In genomic region chr5:179331591-179331990, GRCh38 we compare ENCODE assay signal across 23 cellular contexts. TPM values are rescaled to one million over a fixed set of nuclear protein-coding genes. Genes with fewer than 3 reads are reported as not detected.
DNase-seq lines count a peak whose midpoint lies in the region; ATAC-seq, FAIRE-seq and TF ChIP-seq lines count a peak whose summit lies in the region.
"Had no signal": no experiment of that assay in that cellular context is flagged by ENCODE, and none has a peak within 500 bp of the region (broad histone marks: within the 10 kb centered on the region; RNA-seq: fewer than 3 reads in every experiment).

No MANE protein-coding gene starts in this region.

- no peak overlapping the region for H2AK5ac ChIP-seq in H1 (ENCODE audit: low read depth, low read length)

- no peak overlapping the region for H3K23ac ChIP-seq in H1 (ENCODE audit: insufficient read length)

- TF ChIP-seq CTCF in cardiac muscle cell (IDR thresholded peaks at IDR 0.05; ENCODE audit: low read depth, low read length) (no peak), H1 (IDR thresholded peaks at IDR 0.05; ENCODE audit: control extremely low read depth in 1 of 3, insufficient read depth in 1 of 3, low read depth in 1 of 3, low read length in 3 of 3) (no peak)

- no peak overlapping the region for H2BK20ac ChIP-seq in H1 (ENCODE audit: low read length)

- ATAC-seq in Right ventricle myocardium inferior, result no peak
- no peak for ATAC-seq in GM19035 (IDR thresholded peaks at IDR 0.05; ENCODE audit: unreplicated experiment)
- ATAC-seq: Panc1 had no signal

- no peak overlapping the region for H2BK120ac ChIP-seq in H1 (replicated peaks; ENCODE audit: low read depth, low read length)

- H3K9me3 ChIP-seq in cardiac muscle cell (ENCODE audit: low read depth), result no peaks in the 10 kb centered on the region
- no peaks in the 10 kb centered on the region for H3K9me3 ChIP-seq in H1 (ENCODE audit: insufficient read depth in 2 of 2, low read depth in 1 of 2, low read length in 1 of 2)
- no peaks in the 10 kb centered on the region for H3K9me3 ChIP-seq in mesodermal cell (ENCODE audit: control insufficient read depth, low read length)
- no peaks in the 10 kb centered on the region for H3K9me3 ChIP-seq in MG63

- no peak overlapping the region for H3K4me2 ChIP-seq in H1 (ENCODE audit: insufficient read depth in 1 of 2, low read depth in 2 of 2, low read length in 2 of 2)

- no peak overlapping the region for H3K18ac ChIP-seq in H1 (ENCODE audit: extremely low read depth, low read length)

- intact Hi-C loops in Right ventricle myocardium inferior (cut with DNase I), result no loop called here

- POLR2A ChIA-PET in H1 (lab: Charles Lee; ENCODE audit: partially characterized antibody), result no interaction called here

- H3K23me2 ChIP-seq in H1 (ENCODE audit: low read depth, low read length), result no peaks in the 10 kb centered on the region

- TF ChIP-seq RAD21 in H1 (IDR thresholded peaks at IDR 0.05 in 1 of 2, conservative IDR thresholded peaks at IDR 0.05 in 1 of 2; ENCODE audit: low read depth in 2 of 2, low read length in 2 of 2), result no peak

- H3K27me3 ChIP-seq in cardiac muscle cell (peaks cover 8% of the 10 kb centered on the region), H1 (replicated peaks in 1 of 4; ENCODE audit: control insufficient read depth in 3 of 4, extremely low read depth in 1 of 4, insufficient read depth in 3 of 4, low read length in 3 of 4) (peaks cover 0 to 10% (median 8%) of the 10 kb centered on the region in 4 experiments; a peak in 6 of 7 replicates), MG63 (no peaks in the 10 kb centered on the region)

- no peak overlapping the region for H2BK5ac ChIP-seq in H1 (ENCODE audit: low read depth, low read length)

- H3K56ac ChIP-seq in H1 (replicated peaks; ENCODE audit: insufficient read length, low read depth, low read length), result no peak overlapping the region

- H2BK12ac ChIP-seq in H1 (ENCODE audit: low read depth, low read length), result no peak overlapping the region

- peaks cover 6% of the 10 kb centered on the region for H3K4me1 ChIP-seq in cardiac muscle cell (ENCODE audit: low read depth)
- H3K4me1 ChIP-seq in H1 (replicated peaks in 1 of 4; ENCODE audit: control insufficient read depth in 3 of 4, insufficient read depth in 4 of 4, low read length in 3 of 4), result peaks cover 0 to 6% (median 1%) of the 10 kb centered on the region in 4 experiments; a peak in 4 of 7 replicates
- H3K4me1 ChIP-seq in mesodermal cell (ENCODE audit: control insufficient read depth, insufficient read depth, low read length, poor library complexity, severe bottlenecking), result peaks cover under 1% of the 10 kb centered on the region

- H2BK15ac ChIP-seq in H1 (ENCODE audit: low read length), result 0 out of 2 replicates have a peak overlapping the region, but pooled peaks have one; percentile 31

- H4K91ac ChIP-seq in H1 (replicated peaks; ENCODE audit: insufficient read length, low read length), result no peak overlapping the region

- FAIRE-seq in H1 (lab: Jason Lieb, UNC), result no peak

- no peak overlapping the region for H3K4ac ChIP-seq in H1 (replicated peaks; ENCODE audit: insufficient read length, low read depth, low read length)

- no peaks in the 10 kb centered on the region for H4K20me1 ChIP-seq in H1 (replicated peaks in 1 of 2; ENCODE audit: control insufficient read depth in 1 of 2, insufficient read depth in 2 of 2, low read length in 2 of 2)

- H3K14ac ChIP-seq in H1 (ENCODE audit: insufficient read length), result no peak overlapping the region

- 78% methylated on average over 3 of the region's 4 CpGs; no CpG with 5 or more reads in 1 of the 2 experiments for WGBS in H1 (ENCODE audit: extremely low coverage in 1 of 2, insufficient coverage in 1 of 2, insufficient read length in 1 of 2, insufficient replicate concordance in 2 of 2, low coverage in 1 of 2, low lambda C conversion rate in 2 of 2, missing lambda C conversion rate in 1 of 2), 2 experiments
- WGBS in mesodermal cell (ENCODE audit: insufficient coverage in 2 of 2), 2 experiments, result 55 to 79% methylated on average over 2 to 4 of the region's 4 CpGs

- no peak for TF ChIP-seq POLR2A in H1 (IDR thresholded peaks at IDR 0.05; ENCODE audit: control extremely low read depth in 1 of 2, low read depth in 2 of 2, low read length in 2 of 2)

- H3K9ac ChIP-seq in H1 (replicated peaks in 1 of 4; ENCODE audit: extremely low read depth in 1 of 4, low read depth in 3 of 4, low read length in 3 of 4), result no peak overlapping the region

- no peaks in the 10 kb centered on the region for H3K79me2 ChIP-seq in H1 (ENCODE audit: control insufficient read depth in 1 of 2, insufficient read depth in 2 of 2, low read length in 2 of 2)

- no peaks in the 10 kb centered on the region for H3K36me3 ChIP-seq in cardiac muscle cell
- H3K36me3 ChIP-seq in H1 (ENCODE audit: control insufficient read depth in 2 of 4, insufficient read depth in 4 of 4, low read length in 3 of 4), result no peaks in the 10 kb centered on the region
- no peaks in the 10 kb centered on the region for H3K36me3 ChIP-seq in mesodermal cell (ENCODE audit: control insufficient read depth, insufficient read depth, low read length)
- peaks cover 26% of the 10 kb centered on the region for H3K36me3 ChIP-seq in MG63

- DNase-seq in cardiac muscle cell (ENCODE audit: low read depth in 1 of 2, low spot score in 1 of 2) (peak in 1 of 2 donors; percentile 85), Right ventricle myocardium inferior (ENCODE audit: missing footprints) (no peak), H1 (ENCODE audit: low read depth in 1 of 2, low spot score in 2 of 2) (no peak), kidney glomerular epithelial cell (lab: John Stamatoyannopoulos, UW) (no peak), NCI-H2107 treated with DMSO at 0.1 percent for 48 hours (lab: John Stamatoyannopoulos, UW; ENCODE audit: unreplicated experiment) (no peak), MG63 (no peak)
- DNase-seq: 8988T; ACHN; CD4-positive, CD25-positive, alpha-beta regulatory T cell; DMS153; DND-41; H7; NCI-H1092 treated with DMSO at 0.1 percent for 48 hours; NCI-H1436; NCI-H1930; NCI-H2227 treated with DMSO at 0.1 percent for 48 hours; NCI-H510A; NCI-H69 had no signal

- H3K27ac ChIP-seq in cardiac muscle cell, result peak overlapping the region; percentile 75
- no peak overlapping the region for H3K27ac ChIP-seq in H1 (ENCODE audit: low read depth, low read length)
- peak overlapping the region; percentile 23 for H3K27ac ChIP-seq in mesodermal cell (ENCODE audit: low read depth, low read length, severe bottlenecking)

- no peak overlapping the region for H2AFZ ChIP-seq in H1 (ENCODE audit: low read length)

- no peak overlapping the region for H4K5ac ChIP-seq in H1 (ENCODE audit: insufficient read length, low read depth, low read length)

- H4K8ac ChIP-seq in H1 (ENCODE audit: extremely low read depth, insufficient read depth, low read length), result no peak overlapping the region

- no peaks in the 10 kb centered on the region for H3K79me1 ChIP-seq in H1 (ENCODE audit: low read depth, low read length)

- CTCF ChIA-PET in H1 (lab: Charles Lee; ENCODE audit: partially characterized antibody), result interaction anchor here (2.9 kb wide), 1 partner anchor 12 kb away, joined by 13 read pairs; no protein-coding TSS in a partner anchor

- no peak overlapping the region for H3K4me3 ChIP-seq in cardiac muscle cell
- no peak overlapping the region for H3K4me3 ChIP-seq in H1 (ENCODE audit: extremely low read depth in 1 of 4, insufficient read depth in 2 of 4, low read depth in 3 of 4, low read length in 4 of 4)
- H3K4me3 ChIP-seq in mesodermal cell (ENCODE audit: extremely low read depth, insufficient read depth, low read length, poor library complexity, severe bottlenecking), result no peak overlapping the region
- H3K4me3 ChIP-seq in MG63, result no peak overlapping the region

- TF ChIP-seq EP300 in H1 (IDR thresholded peaks at IDR 0.05; ENCODE audit: borderline replicate concordance in 1 of 2, low read depth in 2 of 2, low read length in 2 of 2), result no peak

TF ChIP-seq in H1, 55 proteins besides CTCF, POLR2A, EP300 and RAD21:
- TF ChIP-seq SUZ12 (IDR thresholded peaks at IDR 0.05; ENCODE audit: low read length) (no peak), GTF2F1 (IDR thresholded peaks at IDR 0.05; ENCODE audit: borderline replicate concordance, low read depth, low read length) (no peak), SP4 (IDR thresholded peaks at IDR 0.05; ENCODE audit: low read length) (no peak), SIRT6 (IDR thresholded peaks at IDR 0.05; ENCODE audit: low read length) (no peak), ASH2L (IDR thresholded peaks at IDR 0.05; ENCODE audit: low read length) (no peak), TEAD4 (IDR thresholded peaks at IDR 0.05; ENCODE audit: low read depth, low read length) (no peak), SAP30 (IDR thresholded peaks at IDR 0.05; ENCODE audit: insufficient read depth, insufficient replicate concordance, low read length) (no peak), RXRA (IDR thresholded peaks at IDR 0.05; ENCODE audit: insufficient read depth, low read depth, low read length) (no peak)

RNA-seq across cellular contexts. Expression of gene ADAMTS2, which starts 13.7 kb away (rescaled TPM):
- total RNA-seq in cardiac muscle cell (2.5 and 8.8 TPM in 2 replicates), Right ventricle myocardium inferior (3.7 TPM)
- polyA plus RNA-seq in cardiac muscle cell (3.1 and 7.0 TPM in 2 replicates), H1 (2011; rRNA removed) (6.6 and 9.6 TPM in 2 replicates)
- 5.2 and 7.3 TPM in 2 replicates for total RNA-seq in H1 (2021; fragmentation: NEBNext Ultra II Directional; extraction: Animal tissue kit (Norgen Biotek cat#: 25700))
- polyA plus RNA-seq in H1 (2011; cell fraction: cytosol; rRNA removed), result 7.9 TPM
- 14.4 TPM for polyA plus RNA-seq in H1 (2011; cell fraction: nucleus; rRNA removed)
- 2.3 to 4.9 TPM (median 4.4 TPM) in 4 replicates for polyA plus RNA-seq in H1 (2012, experiment 1 of 2)
- polyA plus RNA-seq in H1 (2012, experiment 2 of 2), result 2.0 TPM
- 3.2 TPM for polyA plus RNA-seq in H1 (2013, experiment 1 of 2)
- 3.3 TPM for polyA plus RNA-seq in H1 (2013, experiment 2 of 2)
- 3.6 and 6.4 TPM in 2 replicates for polyA minus RNA-seq in H1 (2011; rRNA and poly(A)+ RNA removed)
- polyA minus RNA-seq in H1 (2011; cell fraction: cytosol; rRNA and poly(A)+ RNA removed), result 3.4 TPM
- polyA minus RNA-seq in H1 (2011; cell fraction: nucleus; rRNA and poly(A)+ RNA removed), result 7.3 TPM
- 30.5 TPM for polyA plus RNA-seq in mesodermal cell (2013, experiment 1 of 2)
- polyA plus RNA-seq in mesodermal cell (2013, experiment 2 of 2), result 26.1 TPM
- total RNA-seq in MG63 (2014; rRNA removed; shearing (Covaris generic); ENCODE audit: low replicate concordance), result 88.7 and 141 TPM in 2 replicates
- total RNA-seq: CD4-positive, CD25-positive, alpha-beta regulatory T cell; HT-29; OCI-LY7 had no signal
